Comparison of ENCODE assay signal across 12 cellular contexts in the genomic region with DNA sequence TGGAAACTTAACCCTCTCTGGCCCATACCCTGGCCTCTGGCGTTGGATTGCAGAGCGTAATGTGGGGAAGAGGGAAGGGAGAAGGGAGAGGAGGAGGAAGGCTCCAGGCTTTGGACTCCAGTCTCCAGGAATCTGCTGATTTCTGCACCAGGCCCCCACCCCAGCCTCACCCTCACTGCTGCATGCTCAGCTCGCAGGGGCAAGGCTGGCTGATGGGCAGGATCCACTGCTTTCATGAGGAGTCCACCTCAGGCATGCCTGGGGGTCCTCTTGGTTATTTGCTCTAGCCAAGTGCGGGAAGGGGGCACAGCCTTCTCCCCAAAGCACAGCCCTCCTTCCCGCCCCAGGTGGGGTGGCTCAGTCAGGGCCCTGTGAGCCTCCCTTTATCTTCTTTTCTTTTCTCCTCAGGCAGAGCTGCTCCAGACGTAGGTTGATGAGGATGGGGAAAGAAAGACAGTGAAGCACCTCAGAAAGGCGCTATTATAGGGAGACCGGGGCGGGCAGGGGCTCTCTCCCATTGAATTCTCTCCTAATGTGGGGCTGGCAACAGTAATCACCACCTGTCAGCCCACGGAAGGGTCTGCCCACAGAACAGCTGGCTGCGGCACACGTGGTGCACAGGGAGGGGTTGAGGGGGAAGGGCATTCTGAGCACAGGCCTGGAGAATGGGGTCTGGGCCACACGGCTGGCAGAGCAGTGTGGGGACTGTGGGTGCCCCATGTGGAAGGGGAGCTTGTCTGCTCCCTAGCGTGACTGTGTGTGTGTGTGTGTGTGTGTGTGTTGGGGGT. TPM values are rescaled to one million over a fixed set of nuclear protein-coding genes. Genes with fewer than 3 reads are reported as not detected.
DNase-seq lines count a peak whose midpoint lies in the region; ATAC-seq and TF ChIP-seq lines count a peak whose summit lies in the region.
"Had no signal": no experiment of that assay in that cellular context is flagged by ENCODE, and none has a peak within 500 bp of the region (broad histone marks: within the 10 kb centered on the region; RNA-seq: fewer than 3 reads in every experiment).

No MANE protein-coding gene starts in this region.

- peak overlapping the region; percentile 50 for H3K4me3 ChIP-seq in left ventricle myocardium inferior
- H3K4me3 ChIP-seq in urinary bladder (ENCODE audit: low read depth, low read length): peak overlapping the region; percentile 8
- H3K4me3 ChIP-seq: mucosa of descending colon had no signal

- WGBS in urinary bladder: 30% methylated on average over 14 of the region's 14 CpGs

- no peaks in the 10 kb centered on the region for H3K9me3 ChIP-seq in left ventricle myocardium inferior (replicated peaks)
- H3K9me3 ChIP-seq: BE2C, mucosa of descending colon had no signal

- no peak for ATAC-seq in Right ventricle myocardium inferior
- ATAC-seq in left colon: no peak

- H3K4me1 Mint-ChIP-seq in nephron: peaks cover 80% of the 10 kb centered on the region

- DNase-seq in left ventricle myocardium inferior (no peak), Right ventricle myocardium inferior (ENCODE audit: missing footprints) (no peak), RPMI8226 (no peak), left colon (no peak)
- DNase-seq in NK-92 treated with Interleukin-12 subunit alpha and Interleukin-12 subunit beta, amount 100 ng/mL, for 24 hours (lab: John Stamatoyannopoulos, UW): no peak
- DNase-seq: foreskin melanocyte; stimulated activated CD4-positive, alpha-beta T cell treated with anti-CD3 and anti-CD28 coated beads, Interleukin-2, amount 100 ng/mL, for 24 hours had no signal

- H3K36me3 Mint-ChIP-seq in nephron (ENCODE audit: low read depth): peaks cover 29% of the 10 kb centered on the region

- no peaks in the 10 kb centered on the region for H3K27me3 ChIP-seq in left ventricle myocardium inferior (ENCODE audit: low read depth)
- H3K27me3 ChIP-seq: BE2C had no signal

- H3K27ac ChIP-seq in left ventricle myocardium inferior (replicated peaks): peak overlapping the region; percentile 76
- H3K27ac ChIP-seq in cingulate gyrus (ENCODE audit: low read depth, low read length): peak overlapping the region; percentile 3
- peak overlapping the region; percentile 77 for H3K27ac ChIP-seq in urinary bladder (ENCODE audit: low read depth)

- H3K4me3 Mint-ChIP-seq in nephron: peak overlapping the region; percentile 67 to 94 (median 89)

- peaks cover 13% of the 10 kb centered on the region for H3K9me3 Mint-ChIP-seq in nephron

- peaks cover 4% of the 10 kb centered on the region for H3K27me3 Mint-ChIP-seq in nephron (ENCODE audit: low read depth)

- H3K4me1 ChIP-seq in left ventricle myocardium inferior (peaks cover 45% of the 10 kb centered on the region), urinary bladder (ENCODE audit: insufficient read depth) (no peaks in the 10 kb centered on the region)

- peak overlapping the region; percentile 90 to 99 (median 98) for H3K27ac Mint-ChIP-seq in nephron

- intact Hi-C loops in left ventricle myocardium inferior (cut with micrococcal nuclease): no loop called here
- intact Hi-C loops in Right ventricle myocardium inferior (cut with DNase I): loop anchor here (5.0 kb wide), 1 partner anchor 284 kb away; no protein-coding TSS in a partner anchor
- intact Hi-C loops in left colon (cut with DNase I, micrococcal nuclease): no loop called here

- TF ChIP-seq CTCF in left ventricle myocardium inferior (IDR thresholded peaks at IDR 0.05; ENCODE audit: borderline replicate concordance) (no peak), nephron (IDR thresholded peaks at IDR 0.05; ENCODE audit: unreplicated experiment in 3 of 3) (no peak)

- H3K36me3 ChIP-seq in left ventricle myocardium inferior: no peaks in the 10 kb centered on the region
- no peaks in the 10 kb centered on the region for H3K36me3 ChIP-seq in urinary bladder (ENCODE audit: insufficient read depth)
- H3K36me3 ChIP-seq: BE2C had no signal

RNA-seq across cellular contexts. Expression of a gene that starts 3.9 kb away (rescaled TPM):
- total RNA-seq in left ventricle myocardium inferior (14.3 TPM), Right ventricle myocardium inferior (13.8 TPM), urinary bladder (206 TPM), left colon (10 to 100 TPM in 1 of 2 donors, 1 to 10 TPM in 1; 4.1 to 23.5 TPM)
- polyA plus RNA-seq in urinary bladder: 144 TPM

RNA-seq across cellular contexts. Expression of a gene that starts 54.0 kb away (rescaled TPM):
- total RNA-seq in left ventricle myocardium inferior (52.2 TPM), Right ventricle myocardium inferior (50.3 TPM), urinary bladder (41.7 TPM), left colon (10 to 100 TPM; 67.4 to 68.2 TPM)
- 23.5 TPM for polyA plus RNA-seq in urinary bladder

Comparison
In these comparisons a context has a peak if more than half of its experiments do, and no peak if none do; other contexts are left out.
1. H3K27ac ChIP-seq: peak in every context shown above with its lines; median percentile 77 in urinary bladder; 76 in left ventricle myocardium inferior; 3 in cingulate gyrus.